Comparison of ENCODE assay signal across 22 cellular contexts in genomic region chr11:40274017-40274416, GRCh38.
DNase-seq lines count a peak whose midpoint lies in the region; ATAC-seq and TF ChIP-seq lines count a peak whose summit lies in the region.
"Had no signal": no experiment of that assay in that cellular context is flagged by ENCODE, and none has a peak within 500 bp of the region (broad histone marks: within the 10 kb centered on the region; RNA-seq: fewer than 3 reads in every experiment).

No MANE protein-coding gene starts in this region.

- no peak for TF ChIP-seq CTCF in breast epithelium (IDR thresholded peaks at IDR 0.05)
- no peak for TF ChIP-seq CTCF in nephron (IDR thresholded peaks at IDR 0.05; ENCODE audit: unreplicated experiment in 3 of 3)
- no peak for TF ChIP-seq CTCF in progenitor cell of endocrine pancreas (IDR thresholded peaks at IDR 0.05; ENCODE audit: unreplicated experiment)

- H3K4me3 Mint-ChIP-seq in nephron (peak overlapping the region in 1 of 3 experiments; percentile 2), progenitor cell of endocrine pancreas (ENCODE audit: low read depth) (no peak overlapping the region)
- H3K4me3 Mint-ChIP-seq: activated CD8-positive, alpha-beta memory T cell treated with anti-CD3 and anti-CD28 coated beads, Interleukin-2, amount 10 ng/mL, durations not matched to agents 7 days and 5 days; CD8-positive, alpha-beta memory T cell; T-helper 2 cell treated with Interferon-gamma antibody and Interleukin-4, amounts not matched to agents 5 μg/mL and 100 μg/mL, for 36 hours had no signal

- H3K4me3 ChIP-seq in MG63 (no peak overlapping the region), breast epithelium (peak overlapping the region in 1 of 3 donors; percentile 5)
- H3K4me3 ChIP-seq: heart left ventricle had no signal

- H3K27ac Mint-ChIP-seq in nephron (peak overlapping the region; percentile 48 to 67 (median 62)), progenitor cell of endocrine pancreas (no peak overlapping the region)
- H3K27ac Mint-ChIP-seq: activated CD8-positive, alpha-beta memory T cell treated with anti-CD3 and anti-CD28 coated beads, Interleukin-2, amount 10 ng/mL, durations not matched to agents 7 days and 5 days; CD8-positive, alpha-beta memory T cell; T-helper 2 cell treated with Interferon-gamma antibody and Interleukin-4, amounts not matched to agents 5 μg/mL and 100 μg/mL, for 36 hours had no signal

- no peaks in the 10 kb centered on the region for H3K36me3 ChIP-seq in MG63
- H3K36me3 ChIP-seq in breast epithelium = no peaks in the 10 kb centered on the region
- H3K36me3 ChIP-seq: heart left ventricle had no signal

- H3K4me1 Mint-ChIP-seq in nephron (peaks cover 22% of the 10 kb centered on the region), progenitor cell of endocrine pancreas (ENCODE audit: low read depth) (no peaks in the 10 kb centered on the region)
- H3K4me1 Mint-ChIP-seq: activated CD8-positive, alpha-beta memory T cell treated with anti-CD3 and anti-CD28 coated beads, Interleukin-2, amount 10 ng/mL, durations not matched to agents 7 days and 5 days; CD8-positive, alpha-beta memory T cell had no signal

- H3K4me1 ChIP-seq in breast epithelium = no peaks in the 10 kb centered on the region
- H3K4me1 ChIP-seq: heart left ventricle had no signal

- TF ChIP-seq POLR2A in breast epithelium (IDR thresholded peaks at IDR 0.05) = no peak

- no peaks in the 10 kb centered on the region for H3K9me3 Mint-ChIP-seq in nephron
- peaks cover 2% of the 10 kb centered on the region for H3K9me3 Mint-ChIP-seq in progenitor cell of endocrine pancreas (ENCODE audit: low read depth)

- H3K9me3 ChIP-seq in MG63 = no peaks in the 10 kb centered on the region
- H3K9me3 ChIP-seq in breast epithelium = no peaks in the 10 kb centered on the region
- H3K9me3 ChIP-seq: heart left ventricle had no signal

- ATAC-seq in GM18861 (IDR thresholded peaks at IDR 0.05; ENCODE audit: unreplicated experiment) = no peak
- ATAC-seq: activated CD8-positive, alpha-beta memory T cell treated with anti-CD3 and anti-CD28 coated beads, Interleukin-2, amount 10 ng/mL, durations not matched to agents 7 days and 5 days; heart left ventricle had no signal

- no peaks in the 10 kb centered on the region for H3K27me3 Mint-ChIP-seq in nephron (ENCODE audit: low read depth)
- H3K27me3 Mint-ChIP-seq in progenitor cell of endocrine pancreas = no peaks in the 10 kb centered on the region
- H3K27me3 Mint-ChIP-seq: activated CD8-positive, alpha-beta memory T cell treated with anti-CD3 and anti-CD28 coated beads, Interleukin-2, amount 10 ng/mL, durations not matched to agents 7 days and 5 days; CD8-positive, alpha-beta memory T cell had no signal

- DNase-seq in A172 (ENCODE audit: low spot score) (peak; percentile 49), MG63 (peak; percentile 21), breast epithelium (ENCODE audit: low spot score in 2 of 2) (peak in 1 of 2 donors; percentile 37), cerebellar nuclear complex (lab: John Stamatoyannopoulos, UW) (no peak), NCI-H2081 (lab: John Stamatoyannopoulos, UW) (no peak), progenitor cell of endocrine pancreas (ENCODE audit: low spot score, unreplicated experiment) (no peak)
- DNase-seq: activated CD4-positive, CD25-positive, alpha-beta regulatory T cell treated with anti-CD3 and anti-CD28 coated beads, Interleukin-2, amount 50 U/mL, for 72 hours; activated CD8-positive, alpha-beta memory T cell treated with anti-CD3 and anti-CD28 coated beads, Interleukin-2, amount 10 ng/mL, durations not matched to agents 7 days and 5 days; anterior cingulate cortex; CD8-positive, alpha-beta memory T cell; dermis blood vessel endothelial cell; erythroblast; heart left ventricle; midbrain; NCI-H226; NK-92 treated with Interleukin-12 subunit alpha and Interleukin-12 subunit beta, amount 100 ng/mL, for 24 hours; SIG-M5; stimulated activated CD4-positive, alpha-beta T cell treated with anti-CD3 and anti-CD28 coated beads, Interleukin-2, amount 100 ng/mL, for 48 hours had no signal

- H3K27me3 ChIP-seq in MG63 = no peaks in the 10 kb centered on the region
- no peaks in the 10 kb centered on the region for H3K27me3 ChIP-seq in breast epithelium
- H3K27me3 ChIP-seq: heart left ventricle had no signal

- peak overlapping the region; percentile 54 to 81 for H3K27ac ChIP-seq in breast epithelium
- H3K27ac ChIP-seq: 22Rv1, heart left ventricle had no signal

- H3K36me3 Mint-ChIP-seq in nephron (ENCODE audit: low read depth) = no peaks in the 10 kb centered on the region
- H3K36me3 Mint-ChIP-seq in progenitor cell of endocrine pancreas (ENCODE audit: insufficient read depth) = no peaks in the 10 kb centered on the region
- H3K36me3 Mint-ChIP-seq: activated CD8-positive, alpha-beta memory T cell treated with anti-CD3 and anti-CD28 coated beads, Interleukin-2, amount 10 ng/mL, durations not matched to agents 7 days and 5 days; CD8-positive, alpha-beta memory T cell had no signal

- intact Hi-C loops in breast epithelium (cut with DNase I; ENCODE audit: low total_unique reads) = no loop called here

Comparison
In these comparisons a context has a peak if more than half of its experiments do, and no peak if none do; other contexts are left out.
1. DNase-seq: peak in A172 (single experiment) and MG63 (single experiment); none in cerebellar nuclear complex (0 of 2), NCI-H2081 (0 of 2) and progenitor cell of endocrine pancreas (single experiment).